8 cellular contexts compared by ENCODE assay signal in genomic region chr2:17719562-17720371, GRCh38. TPM values are rescaled to one million over a fixed set of nuclear protein-coding genes. Genes with fewer than 3 reads are reported as not detected.
DNase-seq lines count a peak whose midpoint lies in the region; ATAC-seq and TF ChIP-seq lines count a peak whose summit lies in the region.

No MANE protein-coding gene starts in this region.

- no peaks in the 10 kb centered on the region for H3K4me1 ChIP-seq in CD4-positive, CD25-positive, alpha-beta regulatory T cell (ENCODE audit: control insufficient read depth, insufficient read depth, low read length, poor library complexity, severe bottlenecking)
- H3K4me1 ChIP-seq in body of pancreas: no peaks in the 10 kb centered on the region

- peak in 1 of 2 donors; percentile 61 for ATAC-seq in CD4-positive, CD25-positive, alpha-beta regulatory T cell (ENCODE audit: low read depth in 2 of 2)
- peak; percentile 78 for ATAC-seq in GM18867 (IDR thresholded peaks at IDR 0.05; ENCODE audit: unreplicated experiment)
- no peak for ATAC-seq in body of pancreas
- ATAC-seq in activated T-helper 17 cell treated with anti-CD3 and anti-CD28 coated beads, Interleukin-2, amount 50 U/mL, for 72 hours (replicated peaks): no peak

- no peak for TF ChIP-seq POLR2A in body of pancreas (IDR thresholded peaks at IDR 0.05)

- H3K27me3 ChIP-seq in CD4-positive, CD25-positive, alpha-beta regulatory T cell (ENCODE audit: control insufficient read depth, insufficient read depth, low read length): no peaks in the 10 kb centered on the region
- H3K27me3 ChIP-seq in body of pancreas: no peaks in the 10 kb centered on the region

- peaks cover 82% of the 10 kb centered on the region for H3K36me3 ChIP-seq in CD4-positive, CD25-positive, alpha-beta regulatory T cell (ENCODE audit: control insufficient read depth, insufficient read depth, low read length)
- peaks cover 0 to 8% of the 10 kb centered on the region in 2 donors for H3K36me3 ChIP-seq in body of pancreas (replicated peaks in 1 of 2; ENCODE audit: insufficient read depth in 1 of 2, low read depth in 2 of 2)

- 61 to 72% methylated on average over 4 of the region's 4 CpGs for WGBS in body of pancreas, 2 donors

- H3K27ac ChIP-seq in CD4-positive, CD25-positive, alpha-beta regulatory T cell (ENCODE audit: insufficient read depth, low read length, poor library complexity, severe bottlenecking): no peak overlapping the region
- H3K27ac ChIP-seq in body of pancreas: no peak overlapping the region

- intact Hi-C loops in body of pancreas (cut with DNase I): no loop called here

- no peaks in the 10 kb centered on the region for H3K9me3 ChIP-seq in CD4-positive, CD25-positive, alpha-beta regulatory T cell (ENCODE audit: control insufficient read depth in 2 of 2, low read length in 2 of 2)
- no peaks in the 10 kb centered on the region for H3K9me3 ChIP-seq in body of pancreas

- peaks cover 9% of the 10 kb centered on the region for H3K36me3 Mint-ChIP-seq in CD4-positive, CD25-positive, alpha-beta regulatory T cell
- H3K36me3 Mint-ChIP-seq in mesothelial cell of epicardium: peaks cover 15% of the 10 kb centered on the region
- H3K36me3 Mint-ChIP-seq in activated T-helper 17 cell treated with anti-CD3 and anti-CD28 coated beads, Interleukin-2, amount 50 U/mL, for 72 hours (ENCODE audit: low read depth): peaks cover 60% of the 10 kb centered on the region

- H3K9me3 Mint-ChIP-seq in CD4-positive, CD25-positive, alpha-beta regulatory T cell: no peaks in the 10 kb centered on the region
- H3K9me3 Mint-ChIP-seq in mesothelial cell of epicardium: no peaks in the 10 kb centered on the region
- no peaks in the 10 kb centered on the region for H3K9me3 Mint-ChIP-seq in activated T-helper 17 cell treated with anti-CD3 and anti-CD28 coated beads, Interleukin-2, amount 50 U/mL, for 72 hours

- H3K4me3 ChIP-seq in CD4-positive, CD25-positive, alpha-beta regulatory T cell (ENCODE audit: low read depth, low read length): no peak overlapping the region
- no peak overlapping the region for H3K4me3 ChIP-seq in body of pancreas

- TF ChIP-seq CTCF in body of pancreas (IDR thresholded peaks at IDR 0.05) (peak; percentile 52 to 74 (median 66)), mesothelial cell of epicardium (IDR thresholded peaks at IDR 0.05; ENCODE audit: unreplicated experiment) (peak; percentile 89)

- H3K4me3 Mint-ChIP-seq in CD4-positive, CD25-positive, alpha-beta regulatory T cell: no peak overlapping the region
- H3K4me3 Mint-ChIP-seq in mesothelial cell of epicardium: no peak overlapping the region
- no peak overlapping the region for H3K4me3 Mint-ChIP-seq in activated T-helper 17 cell treated with anti-CD3 and anti-CD28 coated beads, Interleukin-2, amount 50 U/mL, for 72 hours

- peaks cover 0 to 3% (median under 1%) of the 10 kb centered on the region in 4 donors for H3K4me1 Mint-ChIP-seq in CD4-positive, CD25-positive, alpha-beta regulatory T cell
- peaks cover 8% of the 10 kb centered on the region for H3K4me1 Mint-ChIP-seq in mesothelial cell of epicardium
- no peaks in the 10 kb centered on the region for H3K4me1 Mint-ChIP-seq in activated T-helper 17 cell treated with anti-CD3 and anti-CD28 coated beads, Interleukin-2, amount 50 U/mL, for 72 hours

- peak in 2 of 3 donors; percentile 28 to 44 for DNase-seq in CD4-positive, CD25-positive, alpha-beta regulatory T cell
- peak; percentile 10 for DNase-seq in HuH-7.5 (ENCODE audit: low spot score)
- DNase-seq in body of pancreas: no peak
- no peak for DNase-seq in mesothelial cell of epicardium (ENCODE audit: low spot score in 2 of 2, unreplicated experiment in 2 of 2)
- DNase-seq in activated gamma-delta T cell treated with Interleukin-2 at 50 U/mL for 16 hours: no peak
- no peak for DNase-seq in kidney glomerular epithelial cell (lab: John Stamatoyannopoulos, UW)

- no peaks in the 10 kb centered on the region for H3K27me3 Mint-ChIP-seq in CD4-positive, CD25-positive, alpha-beta regulatory T cell
- no peaks in the 10 kb centered on the region for H3K27me3 Mint-ChIP-seq in mesothelial cell of epicardium (ENCODE audit: low read depth)
- no peaks in the 10 kb centered on the region for H3K27me3 Mint-ChIP-seq in activated T-helper 17 cell treated with anti-CD3 and anti-CD28 coated beads, Interleukin-2, amount 50 U/mL, for 72 hours

- H3K27ac Mint-ChIP-seq in CD4-positive, CD25-positive, alpha-beta regulatory T cell: no peak overlapping the region
- no peak overlapping the region for H3K27ac Mint-ChIP-seq in mesothelial cell of epicardium
- H3K27ac Mint-ChIP-seq in activated T-helper 17 cell treated with anti-CD3 and anti-CD28 coated beads, Interleukin-2, amount 50 U/mL, for 72 hours: no peak overlapping the region

RNA-seq across cellular contexts. Expression of gene SMC6, which starts 33.8 kb away (rescaled TPM):
- 34.4 TPM for total RNA-seq in CD4-positive, CD25-positive, alpha-beta regulatory T cell
- 10 to 100 TPM; 11.5 to 24.8 (median 19.7) TPM for polyA plus RNA-seq in CD4-positive, CD25-positive, alpha-beta regulatory T cell
- total RNA-seq in body of pancreas: 10 to 100 TPM in 1 of 2 donors, 1 to 10 TPM in 1; 9.9 to 11.9 TPM
- 21.5 to 24.7 TPM (median 22.2 TPM) in 3 replicates for total RNA-seq in mesothelial cell of epicardium
- total RNA-seq in activated T-helper 17 cell treated with anti-CD3 and anti-CD28 coated beads, Interleukin-2, amount 50 U/mL, for 72 hours: 10 to 100 TPM; 14.1 to 22.3 TPM

RNA-seq across cellular contexts. Expression of gene GEN1, which starts 34.2 kb away (rescaled TPM):
- total RNA-seq in CD4-positive, CD25-positive, alpha-beta regulatory T cell: 11.2 TPM
- 1 to 10 TPM in 3 of 4 donors, under 1 TPM in 1; 0.94 to 2.3 (median 1.5) TPM for polyA plus RNA-seq in CD4-positive, CD25-positive, alpha-beta regulatory T cell
- total RNA-seq in body of pancreas (1 to 10 TPM; 6.5 to 7.6 TPM), mesothelial cell of epicardium (17.0 to 19.6 TPM (median 17.8 TPM) in 3 replicates)
- total RNA-seq in activated T-helper 17 cell treated with anti-CD3 and anti-CD28 coated beads, Interleukin-2, amount 50 U/mL, for 72 hours: 10 to 100 TPM; 27.6 to 38.3 TPM

Comparison
In these comparisons a context has a peak if more than half of its experiments do, and no peak if none do; other contexts are left out.
1. DNase-seq: peak in CD4-positive, CD25-positive, alpha-beta regulatory T cell (2 of 3) and HuH-7.5 (single experiment); none in body of pancreas (0 of 4), mesothelial cell of epicardium (0 of 2), activated gamma-delta T cell treated with Interleukin-2 at 50 U/mL for 16 hours (single experiment) and kidney glomerular epithelial cell (single experiment).